In genomic region chr18:68056936-68057335, GRCh38 we compare ENCODE assay signal across 26 cellular contexts.
"Had no signal": no experiment of that assay in that cellular context is flagged by ENCODE, and none has a peak within 500 bp of the region (broad histone marks: within the 10 kb centered on the region; RNA-seq: fewer than 3 reads in every experiment).

No MANE protein-coding gene starts in this region.

- H3K4me3 Mint-ChIP-seq: activated CD8-positive, alpha-beta T cell treated with anti-CD3 and anti-CD28 coated beads, Interleukin-2, amount 10 ng/mL, durations not matched to agents 7 days and 5 days; activated naive CD8-positive, alpha-beta T cell treated with anti-CD3 and anti-CD28 coated beads, Interleukin-2, amount 50 U/mL, for 24 hours; activated T-helper 1 cell treated with anti-CD3 and anti-CD28 coated beads, Interleukin-12 subunit alpha, Interleukin-12 subunit beta, Interleukin-2, Interleukin-4 antibody, amounts not matched to agents 30 ng/mL and 10 ng/mL and 1 ng/mL, durations not matched to agents 14 hours and 24 hours and 36 hours; endodermal cell; immature natural killer cell; naive thymus-derived CD4-positive, alpha-beta T cell; neural crest cell; stimulated activated naive CD8-positive, alpha-beta T cell treated with anti-CD3 and anti-CD28 coated beads, Interleukin-15, Interleukin-2, amounts not matched to agents 100 ng/mL and 50 ng/mL, for 24 hours had no signal

- H3K9me3 ChIP-seq: left lung, prostate gland, right atrium auricular region, thyroid gland, upper lobe of right lung had no signal

- H3K4me1 ChIP-seq: left lung, prostate gland, right atrium auricular region, thyroid gland, upper lobe of right lung had no signal

- H3K36me3 ChIP-seq: left lung, prostate gland, right atrium auricular region, thyroid gland, upper lobe of right lung, WERI-Rb-1 had no signal

- H3K27ac Mint-ChIP-seq: activated CD8-positive, alpha-beta T cell treated with anti-CD3 and anti-CD28 coated beads, Interleukin-2, amount 10 ng/mL, durations not matched to agents 7 days and 5 days; activated naive CD8-positive, alpha-beta T cell treated with anti-CD3 and anti-CD28 coated beads, Interleukin-2, amount 50 U/mL, for 24 hours; activated T-helper 1 cell treated with anti-CD3 and anti-CD28 coated beads, Interleukin-12 subunit alpha, Interleukin-12 subunit beta, Interleukin-2, Interleukin-4 antibody, amounts not matched to agents 30 ng/mL and 10 ng/mL and 1 ng/mL, durations not matched to agents 14 hours and 24 hours and 36 hours; endodermal cell; immature natural killer cell; naive thymus-derived CD4-positive, alpha-beta T cell; stimulated activated naive CD8-positive, alpha-beta T cell treated with anti-CD3 and anti-CD28 coated beads, Interleukin-15, Interleukin-2, amounts not matched to agents 100 ng/mL and 50 ng/mL, for 24 hours had no signal

- H3K27me3 ChIP-seq: hepatocyte, left lung, right atrium auricular region, thyroid gland, upper lobe of right lung had no signal

- H3K36me3 Mint-ChIP-seq: naive thymus-derived CD4-positive, alpha-beta T cell had no signal

- DNase-seq: activated CD4-positive, alpha-beta T cell treated with anti-CD3 and anti-CD28 coated beads, Interleukin-2, amount 50 U/mL, for 1 hour; activated CD4-positive, CD25-positive, alpha-beta regulatory T cell treated with anti-CD3 and anti-CD28 coated beads, Interleukin-2, amount 50 U/mL, for 72 hours; activated CD8-positive, alpha-beta T cell treated with anti-CD3 and anti-CD28 coated beads, Interleukin-2, amount 10 ng/mL, durations not matched to agents 7 days and 5 days; activated gamma-delta T cell; activated naive CD4-positive, alpha-beta T cell treated with anti-CD3 and anti-CD28 coated beads, Interleukin-2, amount 50 U/mL, for 16 hours; activated naive CD8-positive, alpha-beta T cell treated with anti-CD3 and anti-CD28 coated beads, Interleukin-2, amount 50 U/mL, for 24 hours; aorta; endodermal cell; glutamatergic neuron; immature natural killer cell; kidney glomerular epithelial cell; left lung; naive thymus-derived CD4-positive, alpha-beta T cell; stimulated activated CD4-positive, alpha-beta T cell treated with anti-CD3 and anti-CD28 coated beads, Interleukin-12 subunit alpha, Interleukin-12 subunit beta, amount 100 ng/mL, for 4 hours; substantia nigra; T-helper 1 cell; thyroid gland; upper lobe of right lung; WERI-Rb-1 had no signal

- H3K4me3 ChIP-seq: coronary artery, hepatocyte, left lung, prostate gland, right atrium auricular region, thyroid gland, upper lobe of right lung had no signal

- ATAC-seq: activated CD8-positive, alpha-beta T cell treated with anti-CD3 and anti-CD28 coated beads, Interleukin-2, amount 10 ng/mL, durations not matched to agents 7 days and 5 days; activated naive CD8-positive, alpha-beta T cell treated with anti-CD3 and anti-CD28 coated beads, Interleukin-2, amount 50 U/mL, for 24 hours; left lung; naive thymus-derived CD4-positive, alpha-beta T cell; upper lobe of right lung had no signal

- H3K27me3 Mint-ChIP-seq: activated naive CD8-positive, alpha-beta T cell treated with anti-CD3 and anti-CD28 coated beads, Interleukin-2, amount 50 U/mL, for 24 hours; naive thymus-derived CD4-positive, alpha-beta T cell; stimulated activated naive CD8-positive, alpha-beta T cell treated with anti-CD3 and anti-CD28 coated beads, Interleukin-15, Interleukin-2, amounts not matched to agents 100 ng/mL and 50 ng/mL, for 24 hours had no signal

- H3K9me3 Mint-ChIP-seq: activated naive CD8-positive, alpha-beta T cell treated with anti-CD3 and anti-CD28 coated beads, Interleukin-2, amount 50 U/mL, for 24 hours; activated T-helper 1 cell treated with anti-CD3 and anti-CD28 coated beads, Interleukin-12 subunit alpha, Interleukin-12 subunit beta, Interleukin-2, Interleukin-4 antibody, amounts not matched to agents 30 ng/mL and 10 ng/mL and 1 ng/mL, durations not matched to agents 14 hours and 24 hours and 36 hours; endodermal cell; stimulated activated naive CD8-positive, alpha-beta T cell treated with anti-CD3 and anti-CD28 coated beads, Interleukin-15, Interleukin-2, amounts not matched to agents 100 ng/mL and 50 ng/mL, for 24 hours had no signal

- H3K4me1 Mint-ChIP-seq: activated naive CD8-positive, alpha-beta T cell treated with anti-CD3 and anti-CD28 coated beads, Interleukin-2, amount 50 U/mL, for 24 hours; endodermal cell; immature natural killer cell; naive thymus-derived CD4-positive, alpha-beta T cell; neural crest cell had no signal
